ENCODE assay signal across 1 cellular context in the genomic region with DNA sequence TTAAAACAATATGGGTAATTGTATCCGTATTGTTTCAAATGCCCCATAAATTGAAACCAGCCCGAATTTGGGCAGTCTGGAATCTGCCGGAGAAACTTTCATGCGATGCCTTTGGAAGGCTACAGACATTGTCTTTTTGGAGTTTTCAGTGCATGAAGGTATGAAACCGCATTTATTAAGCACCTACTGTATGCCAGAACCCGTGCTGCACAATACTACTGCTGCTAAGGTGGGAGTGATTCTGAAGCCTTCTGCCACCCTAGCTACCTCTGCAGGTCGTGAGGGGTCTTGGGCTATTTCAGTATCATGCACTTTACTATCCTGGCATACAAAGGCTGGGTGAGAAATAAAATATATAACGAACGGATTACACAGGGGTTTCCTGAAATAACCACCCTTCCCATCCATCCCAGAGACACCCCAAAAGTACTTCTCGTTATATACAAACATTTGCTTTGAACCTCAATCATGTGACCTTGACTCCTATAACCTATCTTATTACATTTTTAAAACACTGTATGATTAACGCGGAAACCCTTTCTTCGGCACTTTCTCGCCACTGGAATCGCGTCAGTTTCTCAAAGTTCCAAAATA.
TF ChIP-seq lines count a peak whose summit lies in the region.

No MANE protein-coding gene starts in this region.

TF ChIP-seq in GM12878, 131 proteins besides CTCF, POLR2A, EP300 and RAD21 (continued from another document):
- TF ChIP-seq, protein P1, sequence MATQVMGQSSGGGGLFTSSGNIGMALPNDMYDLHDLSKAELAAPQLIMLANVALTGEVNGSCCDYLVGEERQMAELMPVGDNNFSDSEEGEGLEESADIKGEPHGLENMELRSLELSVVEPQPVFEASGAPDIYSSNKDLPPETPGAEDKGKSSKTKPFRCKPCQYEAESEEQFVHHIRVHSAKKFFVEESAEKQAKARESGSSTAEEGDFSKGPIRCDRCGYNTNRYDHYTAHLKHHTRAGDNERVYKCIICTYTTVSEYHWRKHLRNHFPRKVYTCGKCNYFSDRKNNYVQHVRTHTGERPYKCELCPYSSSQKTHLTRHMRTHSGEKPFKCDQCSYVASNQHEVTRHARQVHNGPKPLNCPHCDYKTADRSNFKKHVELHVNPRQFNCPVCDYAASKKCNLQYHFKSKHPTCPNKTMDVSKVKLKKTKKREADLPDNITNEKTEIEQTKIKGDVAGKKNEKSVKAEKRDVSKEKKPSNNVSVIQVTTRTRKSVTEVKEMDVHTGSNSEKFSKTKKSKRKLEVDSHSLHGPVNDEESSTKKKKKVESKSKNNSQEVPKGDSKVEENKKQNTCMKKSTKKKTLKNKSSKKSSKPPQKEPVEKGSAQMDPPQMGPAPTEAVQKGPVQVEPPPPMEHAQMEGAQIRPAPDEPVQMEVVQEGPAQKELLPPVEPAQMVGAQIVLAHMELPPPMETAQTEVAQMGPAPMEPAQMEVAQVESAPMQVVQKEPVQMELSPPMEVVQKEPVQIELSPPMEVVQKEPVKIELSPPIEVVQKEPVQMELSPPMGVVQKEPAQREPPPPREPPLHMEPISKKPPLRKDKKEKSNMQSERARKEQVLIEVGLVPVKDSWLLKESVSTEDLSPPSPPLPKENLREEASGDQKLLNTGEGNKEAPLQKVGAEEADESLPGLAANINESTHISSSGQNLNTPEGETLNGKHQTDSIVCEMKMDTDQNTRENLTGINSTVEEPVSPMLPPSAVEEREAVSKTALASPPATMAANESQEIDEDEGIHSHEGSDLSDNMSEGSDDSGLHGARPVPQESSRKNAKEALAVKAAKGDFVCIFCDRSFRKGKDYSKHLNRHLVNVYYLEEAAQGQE (IDR thresholded peaks at IDR 0.05; ENCODE audit: low read depth, low read length): no peak
